ENCODE assay signal across 8 cellular contexts in the genomic region with DNA sequence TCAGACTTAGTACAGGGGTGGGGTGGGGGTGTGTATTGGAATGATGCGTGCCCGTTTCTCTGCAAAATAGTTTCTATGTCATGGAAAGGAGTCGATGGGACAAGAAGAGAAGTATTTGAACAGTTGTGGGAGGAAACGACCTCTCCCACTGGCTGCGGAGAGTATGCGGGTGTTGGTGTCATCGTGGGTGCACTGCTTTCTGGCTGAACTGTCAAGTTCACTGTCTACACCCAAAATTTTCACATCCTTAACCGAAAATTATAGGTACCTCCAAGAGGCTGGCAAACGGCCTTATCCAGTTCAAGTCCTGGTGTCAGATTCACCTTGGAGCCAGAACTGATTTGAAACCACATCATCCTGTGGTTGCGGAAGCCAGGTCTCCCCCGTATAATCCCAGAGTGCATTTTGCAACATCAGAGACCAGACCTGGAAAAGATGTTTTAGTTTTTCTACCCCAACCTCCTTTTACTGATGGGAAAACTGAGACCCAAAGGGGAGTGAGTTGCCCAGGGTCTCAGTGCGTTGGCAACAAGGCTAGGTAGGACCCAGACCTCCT.
A peak's percentile ranks its signal among the peaks of the same experiment; 100 is the strongest.
DNase-seq lines count a peak whose midpoint lies in the region; ATAC-seq and TF ChIP-seq lines count a peak whose summit lies in the region.

No MANE protein-coding gene starts in this region.

- H3K4me3 Mint-ChIP-seq in nephron: peak overlapping the region; percentile 87 to 91 (median 91)

- TF ChIP-seq CTCF in choroid plexus epithelial cell (conservative IDR thresholded peaks at IDR 0.05; ENCODE audit: low read depth, low read length): no peak
- TF ChIP-seq CTCF in nephron (IDR thresholded peaks at IDR 0.05; ENCODE audit: unreplicated experiment in 3 of 3): no peak

- no peaks in the 10 kb centered on the region for H3K9me3 Mint-ChIP-seq in nephron

- peaks cover 65% of the 10 kb centered on the region for H3K4me1 Mint-ChIP-seq in nephron

- peak overlapping the region; percentile 79 for H3K4me3 ChIP-seq in choroid plexus epithelial cell (ENCODE audit: low read depth, low read length)

- peak overlapping the region; percentile 96 to 99 (median 98) for H3K27ac Mint-ChIP-seq in nephron

- H3K36me3 Mint-ChIP-seq in nephron (ENCODE audit: low read depth): peaks cover 26% of the 10 kb centered on the region

- peak; percentile 34 for DNase-seq in GM03348 (ENCODE audit: low spot score)
- DNase-seq in NCI-H226: peak; percentile 42
- no peak for DNase-seq in choroid plexus epithelial cell (ENCODE audit: low read depth)
- no peak for DNase-seq in stimulated activated CD4-positive, alpha-beta T cell treated with anti-CD3 and anti-CD28 coated beads, Interleukin-1b, Interleukin-23, amount 100 ng/mL, for 48 hours
- DNase-seq in pons (ENCODE audit: low spot score): no peak
- no peak for DNase-seq in DMS 273 (lab: John Stamatoyannopoulos, UW; ENCODE audit: unreplicated experiment)

- H3K27me3 Mint-ChIP-seq in nephron (ENCODE audit: low read depth): no peaks in the 10 kb centered on the region

- ATAC-seq in HG03025 (IDR thresholded peaks at IDR 0.05; ENCODE audit: low FRiP score, unreplicated experiment): no peak

Comparison
In these comparisons a context has a peak if more than half of its experiments do, and no peak if none do; other contexts are left out.
1. DNase-seq: peak in GM03348 (single experiment) and NCI-H226 (single experiment); none in choroid plexus epithelial cell (single experiment), stimulated activated CD4-positive, alpha-beta T cell treated with anti-CD3 and anti-CD28 coated beads, Interleukin-1b, Interleukin-23, amount 100 ng/mL, for 48 hours (single experiment), pons (single experiment) and DMS 273 (single experiment).